ENCODE assay signal across 20 cellular contexts in genomic region chr18:63264871-63265270, GRCh38. TPM values are rescaled to one million over a fixed set of nuclear protein-coding genes. Genes with fewer than 3 reads are reported as not detected.
DNase-seq lines count a peak whose midpoint lies in the region; ATAC-seq and TF ChIP-seq lines count a peak whose summit lies in the region.
"Had no signal": no experiment of that assay in that cellular context is flagged by ENCODE, and none has a peak within 500 bp of the region (broad histone marks: within the 10 kb centered on the region; RNA-seq: fewer than 3 reads in every experiment).

No MANE protein-coding gene starts in this region.

- WGBS in psoas muscle, 3 donors, result 48 to 58% (median 48%) methylated on average over 9 of the region's 9 CpGs

- POLR2A ChIA-PET in activated CD4-positive, alpha-beta T cell treated with anti-CD3 and anti-CD28 coated beads, Interleukin-2, amount 10 ng/mL, durations not matched to agents 7 days and 5 days (lab: Charles Lee), result no interaction called here

- no peaks in the 10 kb centered on the region for H3K36me3 ChIP-seq in psoas muscle (ENCODE audit: insufficient read depth in 1 of 2, low read depth in 1 of 2)
- H3K36me3 ChIP-seq: right atrium auricular region had no signal

- H3K27me3 ChIP-seq in psoas muscle (ENCODE audit: insufficient read depth in 3 of 3, low read length in 2 of 3), result no peaks in the 10 kb centered on the region
- H3K27me3 ChIP-seq: right atrium auricular region had no signal

- no peak overlapping the region for H3K4me3 Mint-ChIP-seq in activated CD4-positive, alpha-beta T cell treated with anti-CD3 and anti-CD28 coated beads, Interleukin-2, amount 10 ng/mL, durations not matched to agents 7 days and 5 days
- H3K4me3 Mint-ChIP-seq: activated CD8-positive, alpha-beta T cell treated with anti-CD3 and anti-CD28 coated beads for 36 hours; neural crest cell; type B pancreatic cell had no signal

- peak overlapping the region; percentile 27 for H3K27ac Mint-ChIP-seq in activated CD4-positive, alpha-beta T cell treated with anti-CD3 and anti-CD28 coated beads, Interleukin-2, amount 10 ng/mL, durations not matched to agents 7 days and 5 days
- H3K27ac Mint-ChIP-seq: activated CD8-positive, alpha-beta T cell treated with anti-CD3 and anti-CD28 coated beads for 36 hours; activated T-helper 2 cell treated with anti-CD3 and anti-CD28 coated beads, Interferon-gamma antibody, Interleukin-2, Interleukin-4, amounts not matched to agents 10 μg/mL and 5 μg/mL and 100 μg/mL, durations not matched to agents 14 hours and 24 hours and 36 hours; type B pancreatic cell had no signal

- peaks cover 69% of the 10 kb centered on the region for H3K36me3 Mint-ChIP-seq in activated CD4-positive, alpha-beta T cell treated with anti-CD3 and anti-CD28 coated beads, Interleukin-2, amount 10 ng/mL, durations not matched to agents 7 days and 5 days (ENCODE audit: low read depth)

- peaks cover 38% of the 10 kb centered on the region for H3K4me1 ChIP-seq in psoas muscle

- H3K4me3 ChIP-seq in psoas muscle, result no peak overlapping the region
- H3K4me3 ChIP-seq: coronary artery, right atrium auricular region had no signal

- DNase-seq in activated CD4-positive, alpha-beta T cell treated with anti-CD3 and anti-CD28 coated beads, Interleukin-2, amount 10 ng/mL, durations not matched to agents 7 days and 5 days, result no peak
- no peak for DNase-seq in activated CD4-positive, alpha-beta T cell treated with anti-CD3 and anti-CD28 coated beads for 4 hours
- peak; percentile 78 for DNase-seq in NCI-H187 treated with DMSO at 0.1 percent for 48 hours (lab: John Stamatoyannopoulos, UW)
- peak; percentile 56 for DNase-seq in NCI-H748 treated with DMSO at 0.1 percent for 48 hours (lab: John Stamatoyannopoulos, UW)
- no peak for DNase-seq in psoas muscle
- DNase-seq in NAMALWA (ENCODE audit: low spot score), result no peak
- no peak for DNase-seq in stimulated activated CD4-positive, alpha-beta T cell treated with anti-CD3 and anti-CD28 coated beads, Interleukin-15, amount 100 ng/mL, for 24 hours
- DNase-seq: activated CD8-positive, alpha-beta T cell treated with anti-CD3 and anti-CD28 coated beads for 36 hours; aorta; CD4-positive, CD25-positive, alpha-beta regulatory T cell; HCEC 1CT; mesendoderm; stimulated activated CD4-positive, alpha-beta T cell treated with anti-CD3 and anti-CD28 coated beads, Interleukin-2, amount 100 ng/mL, for 24 hours had no signal

- CTCF ChIA-PET in activated CD4-positive, alpha-beta T cell treated with anti-CD3 and anti-CD28 coated beads, Interleukin-2, amount 10 ng/mL, durations not matched to agents 7 days and 5 days (lab: Charles Lee), result no interaction called here

- H3K27ac ChIP-seq in psoas muscle, result peak overlapping the region; percentile 79
- H3K27ac ChIP-seq: right atrium auricular region, VCaP had no signal

- intact Hi-C loops in psoas muscle (cut with DNase I), result loop anchor here (5.0 to 10.0 kb wide), 4 partner anchors 108 to 738 kb away; no protein-coding TSS in a partner anchor

- H3K27me3 Mint-ChIP-seq in activated CD4-positive, alpha-beta T cell treated with anti-CD3 and anti-CD28 coated beads, Interleukin-2, amount 10 ng/mL, durations not matched to agents 7 days and 5 days, result no peaks in the 10 kb centered on the region
- H3K27me3 Mint-ChIP-seq: activated CD8-positive, alpha-beta T cell treated with anti-CD3 and anti-CD28 coated beads for 36 hours; CD4-positive, CD25-positive, alpha-beta regulatory T cell; type B pancreatic cell had no signal

- no peak for TF ChIP-seq CTCF in psoas muscle (IDR thresholded peaks at IDR 0.05)

- ATAC-seq in psoas muscle (peak in 1 of 4 donors; percentile 25), GM19023 (IDR thresholded peaks at IDR 0.05; ENCODE audit: unreplicated experiment) (no peak)
- ATAC-seq: activated CD8-positive, alpha-beta T cell treated with anti-CD3 and anti-CD28 coated beads for 36 hours had no signal

- H3K9me3 Mint-ChIP-seq in activated CD4-positive, alpha-beta T cell treated with anti-CD3 and anti-CD28 coated beads, Interleukin-2, amount 10 ng/mL, durations not matched to agents 7 days and 5 days, result peaks cover 3% of the 10 kb centered on the region
- H3K9me3 Mint-ChIP-seq: activated CD8-positive, alpha-beta T cell treated with anti-CD3 and anti-CD28 coated beads for 36 hours; activated T-helper 2 cell treated with anti-CD3 and anti-CD28 coated beads, Interferon-gamma antibody, Interleukin-2, Interleukin-4, amounts not matched to agents 10 μg/mL and 5 μg/mL and 100 μg/mL, durations not matched to agents 14 hours and 24 hours and 36 hours; CD4-positive, CD25-positive, alpha-beta regulatory T cell had no signal

- no peaks in the 10 kb centered on the region for H3K9me3 ChIP-seq in psoas muscle
- H3K9me3 ChIP-seq: right atrium auricular region had no signal

- peaks cover 80% of the 10 kb centered on the region for H3K4me1 Mint-ChIP-seq in activated CD4-positive, alpha-beta T cell treated with anti-CD3 and anti-CD28 coated beads, Interleukin-2, amount 10 ng/mL, durations not matched to agents 7 days and 5 days

RNA-seq across cellular contexts. Expression of gene BCL2, which starts 54.7 kb away (rescaled TPM):
- total RNA-seq in activated CD4-positive, alpha-beta T cell treated with anti-CD3 and anti-CD28 coated beads, Interleukin-2, amount 10 ng/mL, durations not matched to agents 7 days and 5 days, result 100 to 1,000 TPM; 113 to 119 TPM
- 10 to 100 TPM in 2 of 4 donors, 1 to 10 TPM in 2; 8.9 to 27.0 (median 14.5) TPM for total RNA-seq in psoas muscle
- polyA plus RNA-seq in psoas muscle, result 1 to 10 TPM; 1.1 to 8.3 (median 4.1) TPM

Comparison
In these comparisons a context has a peak if more than half of its experiments do, and no peak if none do; other contexts are left out.
1. DNase-seq: peak in NCI-H187 treated with DMSO at 0.1 percent for 48 hours (single experiment) and NCI-H748 treated with DMSO at 0.1 percent for 48 hours (single experiment); none in activated CD4-positive, alpha-beta T cell treated with anti-CD3 and anti-CD28 coated beads, Interleukin-2, amount 10 ng/mL, durations not matched to agents 7 days and 5 days (single experiment), activated CD4-positive, alpha-beta T cell treated with anti-CD3 and anti-CD28 coated beads for 4 hours (0 of 2), psoas muscle (0 of 2), NAMALWA (single experiment) and stimulated activated CD4-positive, alpha-beta T cell treated with anti-CD3 and anti-CD28 coated beads, Interleukin-15, amount 100 ng/mL, for 24 hours (single experiment).
2. RNA of gene BCL2, which starts 54.7 kb away (total RNA-seq): 113 to 119 TPM in activated CD4-positive, alpha-beta T cell treated with anti-CD3 and anti-CD28 coated beads, Interleukin-2, amount 10 ng/mL, durations not matched to agents 7 days and 5 days; 8.9 to 27.0 TPM in psoas muscle; every median in the first group is over 4 times any median in the second.